13 cellular contexts compared by ENCODE assay signal in genomic region chr3:181839915-181840295, GRCh38.
DNase-seq lines count a peak whose midpoint lies in the region; ATAC-seq and TF ChIP-seq lines count a peak whose summit lies in the region.
"Had no signal": no experiment of that assay in that cellular context is flagged by ENCODE, and none has a peak within 500 bp of the region (broad histone marks: within the 10 kb centered on the region; RNA-seq: fewer than 3 reads in every experiment).

No MANE protein-coding gene starts in this region.

- TF ChIP-seq CTCF in tibial artery (IDR thresholded peaks at IDR 0.05): no peak

- H4K20me1 ChIP-seq in Karpas-422 (ENCODE audit: insufficient read depth, low read depth, low read length): no peaks in the 10 kb centered on the region

- H3K4me2 ChIP-seq in Karpas-422 (ENCODE audit: low read depth, low read length, poor library complexity, severe bottlenecking): peak overlapping the region; percentile 74

- intact Hi-C loops in Right ventricle myocardium superior (cut with DNase I) (no loop called here), tibial artery (cut with DNase I; ENCODE audit: low total_unique reads) (no loop called here)

- peak overlapping the region; percentile 77; the same call in 1 of the 2 replicates for H2AFZ ChIP-seq in Karpas-422 (ENCODE audit: low read length)

- no peaks in the 10 kb centered on the region for H3K36me3 ChIP-seq in Karpas-422 (ENCODE audit: insufficient read depth, low read length)
- no peaks in the 10 kb centered on the region for H3K36me3 ChIP-seq in tibial artery
- H3K36me3 ChIP-seq: gastrocnemius medialis had no signal

- no peak overlapping the region for H3K9ac ChIP-seq in Karpas-422 (ENCODE audit: low read length)

- H3K9me3 ChIP-seq in Karpas-422 (ENCODE audit: low read length): no peaks in the 10 kb centered on the region
- H3K9me3 ChIP-seq in tibial artery: no peaks in the 10 kb centered on the region
- H3K9me3 ChIP-seq: gastrocnemius medialis had no signal

- H3K9me2 ChIP-seq in Karpas-422 (replicated peaks; ENCODE audit: insufficient read depth, low read length): no peaks in the 10 kb centered on the region; the same call in 1 of the 2 replicates

- H3K27ac ChIP-seq in Karpas-422 (ENCODE audit: low read length): no peak overlapping the region
- peak overlapping the region; percentile 17 for H3K27ac ChIP-seq in epithelial cell of prostate
- H3K27ac ChIP-seq in tibial artery: no peak overlapping the region
- H3K27ac ChIP-seq: gastrocnemius medialis had no signal

- ATAC-seq in Right ventricle myocardium superior (ENCODE audit: poor library complexity): no peak
- ATAC-seq: gastrocnemius medialis; stimulated activated naive CD8-positive, alpha-beta T cell treated with anti-CD3 and anti-CD28 coated beads, Interleukin-15, Interleukin-2, amounts not matched to agents 100 U/mL and 50 U/mL, for 24 hours had no signal

- H3K27me3 ChIP-seq in Karpas-422 (ENCODE audit: low read length): no peaks in the 10 kb centered on the region
- no peaks in the 10 kb centered on the region for H3K27me3 ChIP-seq in tibial artery
- H3K27me3 ChIP-seq: gastrocnemius medialis had no signal

- H3K4me3 ChIP-seq in Karpas-422 (ENCODE audit: low read length) (peak overlapping the region; percentile 57; the same call in 1 of the 2 replicates), tibial artery (no peak overlapping the region)
- H3K4me3 ChIP-seq: gastrocnemius medialis had no signal

- DNase-seq in NCI-H510A treated with DMSO at 0.1 percent for 48 hours (lab: John Stamatoyannopoulos, UW) (peak; percentile 47), NCI-H510A (lab: John Stamatoyannopoulos, UW) (no peak), Karpas-422 (no peak), epithelial cell of prostate (ENCODE audit: low read depth, low spot score) (no peak), HK-2 (ENCODE audit: unreplicated experiment) (no peak), T-helper 1 cell (no peak), Right ventricle myocardium superior (no peak), tibial artery (no peak)
- DNase-seq: ACHN; activated naive CD8-positive, alpha-beta T cell treated with anti-CD3 and anti-CD28 coated beads for 36 hours; endodermal cell; gastrocnemius medialis; stimulated activated naive CD8-positive, alpha-beta T cell treated with anti-CD3 and anti-CD28 coated beads, Interleukin-15, Interleukin-2, amounts not matched to agents 100 U/mL and 50 U/mL, for 24 hours had no signal

- H3K79me2 ChIP-seq in Karpas-422 (ENCODE audit: low read length): no peaks in the 10 kb centered on the region

- H3K4me1 ChIP-seq in Karpas-422 (ENCODE audit: low read length): peaks cover 16% of the 10 kb centered on the region
- no peaks in the 10 kb centered on the region for H3K4me1 ChIP-seq in tibial artery
- H3K4me1 ChIP-seq: gastrocnemius medialis had no signal
